Comparison of ENCODE assay signal across 16 cellular contexts in the genomic region with DNA sequence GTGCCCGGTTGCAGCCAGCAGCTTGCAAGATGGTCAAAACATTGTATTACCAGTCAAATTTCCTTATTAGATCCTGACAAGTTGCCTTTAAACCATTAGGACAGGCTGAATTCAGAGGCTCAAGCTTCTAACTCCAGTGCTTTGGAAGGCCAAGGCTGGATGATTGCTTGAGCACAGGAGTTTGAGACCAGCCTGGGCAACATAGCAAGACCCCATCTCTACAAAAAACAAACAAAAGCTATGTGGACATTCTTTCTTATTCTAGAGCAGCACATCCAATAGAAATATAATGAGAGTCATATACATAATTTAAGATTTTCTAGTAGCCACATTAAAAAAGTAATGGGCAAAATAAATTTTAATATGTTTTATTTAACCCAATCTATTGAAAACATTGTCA.
DNase-seq lines count a peak whose midpoint lies in the region; ATAC-seq and TF ChIP-seq lines count a peak whose summit lies in the region.
"Had no signal": no experiment of that assay in that cellular context is flagged by ENCODE, and none has a peak within 500 bp of the region (broad histone marks: within the 10 kb centered on the region; RNA-seq: fewer than 3 reads in every experiment).

No MANE protein-coding gene starts in this region.

- H3K27ac ChIP-seq in CD4-positive, alpha-beta T cell (ENCODE audit: low read depth, low read length), result no peak overlapping the region
- peak overlapping the region; percentile 78 for H3K27ac ChIP-seq in PC-3 (ENCODE audit: low read length)
- H3K27ac ChIP-seq in hepatocyte, result peak overlapping the region; percentile 7
- H3K27ac ChIP-seq: 22Rv1, A549, BLaER1 had no signal

- H3K9me2 ChIP-seq in PC-3 (replicated peaks; ENCODE audit: low read length) (no peaks in the 10 kb centered on the region), hepatocyte (replicated peaks; ENCODE audit: insufficient read depth) (no peaks in the 10 kb centered on the region)

- BruUV-seq in PC-3 (replicated peaks; lab: Mats Ljungman, UMichigan), result TSS peak; percentile 57

- H3K36me3 ChIP-seq in PC-3 (ENCODE audit: low read depth, low read length), result peaks cover 10% of the 10 kb centered on the region
- no peaks in the 10 kb centered on the region for H3K36me3 ChIP-seq in hepatocyte (replicated peaks; ENCODE audit: insufficient read depth, low read depth)

- H3F3A ChIP-seq in PC-3 (ENCODE audit: low read length, unreplicated experiment), result peaks cover 9% of the 10 kb centered on the region

- H3K27me3 ChIP-seq in CD4-positive, alpha-beta T cell (ENCODE audit: control insufficient read depth, insufficient read depth, low read length), result no peaks in the 10 kb centered on the region
- H3K27me3 ChIP-seq in PC-3 (ENCODE audit: low read length) (no peaks in the 10 kb centered on the region), hepatocyte (no peaks in the 10 kb centered on the region)
- H3K27me3 ChIP-seq: BLaER1 had no signal

- DNase-seq in activated CD8-positive, alpha-beta memory T cell treated with anti-CD3 and anti-CD28 coated beads for 24 hours, result peak; percentile 37
- DNase-seq in activated CD8-positive, alpha-beta memory T cell treated with anti-CD3 and anti-CD28 coated beads, Interleukin-2, amount 50 U/mL, for 4 hours, result no peak
- no peak for DNase-seq in CD4-positive, alpha-beta T cell
- no peak for DNase-seq in PC-3
- no peak for DNase-seq in hepatocyte (ENCODE audit: low spot score)
- DNase-seq in posterior cingulate gyrus, result no peak
- DNase-seq in GM20000 (ENCODE audit: low spot score), result no peak
- DNase-seq in HPDE6-E6E7 (ENCODE audit: extremely low spot score), result no peak
- DNase-seq: AML-193, Caco-2, H9, IMR-90 had no signal

- no peaks in the 10 kb centered on the region for H3K27me3 Mint-ChIP-seq in CD4-positive, alpha-beta T cell

- POLR2A ChIA-PET in CD4-positive, alpha-beta T cell (lab: Charles Lee), result interaction anchor here (1.1 to 1.5 kb wide), 3 partner anchors 10 to 37 kb away, joined by 3 to 5 read pairs (median 4); no protein-coding TSS in a partner anchor
- POLR2A ChIA-PET in PC-3 (lab: Charles Lee; ENCODE audit: unreplicated experiment), result interaction anchor here (0.6 kb wide), 1 partner anchor 147 kb away, joined by 3 read pairs; no protein-coding TSS in a partner anchor

- peak overlapping the region; percentile 53 for H3K4me2 ChIP-seq in PC-3 (ENCODE audit: low read length)
- no peak overlapping the region for H3K4me2 ChIP-seq in hepatocyte
- H3K4me2 ChIP-seq: A549, BLaER1 had no signal

- H3K27ac Mint-ChIP-seq in CD4-positive, alpha-beta T cell, result peak overlapping the region; percentile 60
- H3K27ac Mint-ChIP-seq: H9 had no signal

- H3K9me3 Mint-ChIP-seq in CD4-positive, alpha-beta T cell, result peaks cover 3% of the 10 kb centered on the region

- intact Hi-C loops in CD4-positive, alpha-beta T cell (cut with DNase I, micrococcal nuclease), result loop anchor here in 1 of 2 experiments (10.0 kb wide), 1 partner anchor 715 kb away; no protein-coding TSS in a partner anchor
- intact Hi-C loops in PC-3 (cut with micrococcal nuclease), result loop anchor here (5.0 to 10.0 kb wide), 4 partner anchors 68 to 303 kb away; no protein-coding TSS in a partner anchor
- intact Hi-C loops in posterior cingulate gyrus (cut with DNase I), result loop anchor here (10.0 kb wide), 1 partner anchor 945 kb away; no protein-coding TSS in a partner anchor

- H3K4me1 Mint-ChIP-seq in CD4-positive, alpha-beta T cell (ENCODE audit: low read depth), result peaks cover 49% of the 10 kb centered on the region
- H3K4me1 Mint-ChIP-seq: H9 had no signal

- H3K4me1 ChIP-seq in PC-3 (ENCODE audit: insufficient read depth, low read length) (peaks cover 22% of the 10 kb centered on the region), hepatocyte (ENCODE audit: insufficient read depth) (no peaks in the 10 kb centered on the region)
- H3K4me1 ChIP-seq: A549 had no signal

- no peaks in the 10 kb centered on the region for H4K20me1 ChIP-seq in PC-3 (ENCODE audit: low read length)
- no peaks in the 10 kb centered on the region for H4K20me1 ChIP-seq in hepatocyte (ENCODE audit: insufficient read depth, poor library complexity, severe bottlenecking)

- H3K4me3 ChIP-seq in PC-3 (ENCODE audit: low read length) (0 out of 2 replicates have a peak overlapping the region, but pooled peaks have one; percentile 19), hepatocyte (no peak overlapping the region)
- H3K4me3 ChIP-seq: A549, BLaER1 had no signal

- no peak for TF ChIP-seq CTCF in CD4-positive, alpha-beta T cell (IDR thresholded peaks at IDR 0.05)
- TF ChIP-seq CTCF in PC-3 (conservative IDR thresholded peaks at IDR 0.05; ENCODE audit: low read depth, low read length) (no peak), hepatocyte (IDR thresholded peaks at IDR 0.05; ENCODE audit: poor library complexity) (no peak), GM20000 (IDR thresholded peaks at IDR 0.05; ENCODE audit: extremely low read depth, missing control alignments) (no peak)

- WGBS in hepatocyte (ENCODE audit: low lambda C conversion rate, missing lambda C conversion rate), result 95% methylated on average over 1 of the region's 1 CpG

- H3K79me2 ChIP-seq in PC-3 (ENCODE audit: low read length), result peaks cover 35% of the 10 kb centered on the region
- no peaks in the 10 kb centered on the region for H3K79me2 ChIP-seq in hepatocyte

- H3K4me3 Mint-ChIP-seq in CD4-positive, alpha-beta T cell, result no peak overlapping the region
- H3K4me3 Mint-ChIP-seq: CD14-positive monocyte, H9 had no signal

- no peak overlapping the region for H2AFZ ChIP-seq in PC-3 (ENCODE audit: low read length)
- no peak overlapping the region for H2AFZ ChIP-seq in hepatocyte

- ATAC-seq in CD4-positive, alpha-beta T cell (ENCODE audit: poor library complexity), result no peak
- no peak for ATAC-seq in PC-3
- ATAC-seq: A549 had no signal

- no peaks in the 10 kb centered on the region for H3K9me3 ChIP-seq in CD4-positive, alpha-beta T cell (ENCODE audit: control insufficient read depth, low read length)
- H3K9me3 ChIP-seq in PC-3 (ENCODE audit: low read length) (no peaks in the 10 kb centered on the region), hepatocyte (ENCODE audit: low read depth) (no peaks in the 10 kb centered on the region)
- H3K9me3 ChIP-seq: A549, Caco-2 had no signal

- peaks cover 51% of the 10 kb centered on the region for H3K36me3 Mint-ChIP-seq in CD4-positive, alpha-beta T cell (ENCODE audit: low read depth)

- CTCF ChIA-PET in CD4-positive, alpha-beta T cell (lab: Charles Lee), result interaction anchor here (1.2 to 2.3 kb wide), 2 partner anchors 10 to 151 kb away, joined by 3 to 9 read pairs; no protein-coding TSS in a partner anchor
- CTCF ChIA-PET in PC-3 (lab: Charles Lee), result interaction anchor here (0.6 to 1.2 kb wide), 2 partner anchors 10 to 151 kb away, joined by 3 to 5 read pairs; no protein-coding TSS in a partner anchor

- no peak overlapping the region for H3K9ac ChIP-seq in PC-3 (ENCODE audit: low read length)
- H3K9ac ChIP-seq: BLaER1 had no signal
